ENCODE assay signal across 11 cellular contexts in the genomic region with DNA sequence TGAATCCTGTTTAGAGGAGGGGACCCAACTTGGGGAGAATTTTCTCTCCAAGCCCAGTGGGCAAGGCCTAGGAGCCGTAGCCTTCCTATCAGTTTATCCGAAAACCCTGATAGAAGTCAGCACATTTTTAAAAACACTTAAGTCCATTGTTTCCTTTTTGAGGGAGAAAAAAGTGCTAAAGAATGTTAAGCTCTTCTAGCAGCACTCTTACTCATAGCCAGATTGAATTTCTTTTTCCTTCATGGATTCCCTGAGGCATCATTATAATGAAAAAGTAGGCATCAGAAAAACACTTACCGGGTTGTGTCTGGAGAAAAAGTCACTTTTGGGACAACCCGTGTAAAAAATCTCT.
A peak's percentile ranks its signal among the peaks of the same experiment; 100 is the strongest.
DNase-seq lines count a peak whose midpoint lies in the region; ATAC-seq, FAIRE-seq and TF ChIP-seq lines count a peak whose summit lies in the region.
"Had no signal": no experiment of that assay in that cellular context is flagged by ENCODE, and none has a peak within 500 bp of the region (broad histone marks: within the 10 kb centered on the region; RNA-seq: fewer than 3 reads in every experiment).

No MANE protein-coding gene starts in this region.

- 23% methylated on average over 4 of the region's 4 CpGs for WGBS in mammary epithelial cell (ENCODE audit: low coverage, missing lambda C conversion rate)
- WGBS in right cardiac atrium = 27% methylated on average over 4 of the region's 4 CpGs
- WGBS in thyroid gland, 2 donors = 23 to 27% methylated on average over 4 of the region's 4 CpGs
- WGBS in lower leg skin, 2 donors = 51 to 56% methylated on average over 4 of the region's 4 CpGs

- FAIRE-seq in HTR-8/SVneo (lab: Jason Lieb, UNC) = no peak

- H3K9me3 ChIP-seq in mammary epithelial cell (replicated peaks; ENCODE audit: insufficient read depth, low read length) = no peaks in the 10 kb centered on the region
- H3K9me3 ChIP-seq in right cardiac atrium (ENCODE audit: control insufficient read depth, low read length) = no peaks in the 10 kb centered on the region
- H3K9me3 ChIP-seq in thyroid gland = no peaks in the 10 kb centered on the region
- H3K9me3 ChIP-seq: colonic mucosa had no signal

- peak overlapping the region; percentile 82 for H2AFZ ChIP-seq in mammary epithelial cell (ENCODE audit: low read depth, low read length)

- DNase-seq in HTR-8/SVneo (ENCODE audit: insufficient read length, low spot score) (peak; percentile 52), mammary epithelial cell (peak; percentile 48), right cardiac atrium (no peak), thyroid gland (no peak), lower leg skin (ENCODE audit: low spot score in 2 of 2) (no peak)
- DNase-seq in activated CD4-positive, CD25-positive, alpha-beta regulatory T cell (lab: John Stamatoyannopoulos, UW) = no peak
- DNase-seq: colonic mucosa, mucosa of descending colon had no signal

- CTCF ChIA-PET in mammary epithelial cell (lab: Charles Lee; ENCODE audit: low non-redundant PET) = no interaction called here

- ATAC-seq in right cardiac atrium (peak; percentile 52 to 56), HG02885 (IDR thresholded peaks at IDR 0.05; ENCODE audit: poor library complexity, unreplicated experiment) (no peak), HG02678 (IDR thresholded peaks at IDR 0.05; ENCODE audit: unreplicated experiment) (no peak)
- ATAC-seq: activated CD4-positive, CD25-positive, alpha-beta regulatory T cell treated with anti-CD3 and anti-CD28 coated beads, Interleukin-2, amount 50 U/mL, for 24 hours; mucosa of descending colon had no signal

- in situ Hi-C loops in mammary epithelial cell (cut with MboI; ENCODE audit: low sequenced_read_pairs in 2 of 2) = no loop called here

- H3K4me1 ChIP-seq in mammary epithelial cell (ENCODE audit: insufficient read depth, low read length) (peaks cover 35% of the 10 kb centered on the region), right cardiac atrium (ENCODE audit: control insufficient read depth, insufficient read depth, low read length) (peaks cover 7% of the 10 kb centered on the region), thyroid gland (peaks cover 13 to 24% of the 10 kb centered on the region in 2 donors)
- H3K4me1 ChIP-seq: colonic mucosa had no signal

- H3K27me3 ChIP-seq in mammary epithelial cell (ENCODE audit: insufficient read depth, low read length) = no peaks in the 10 kb centered on the region
- no peaks in the 10 kb centered on the region for H3K27me3 ChIP-seq in right cardiac atrium (ENCODE audit: control insufficient read depth, insufficient read depth)
- H3K27me3 ChIP-seq in thyroid gland = no peaks in the 10 kb centered on the region
- H3K27me3 ChIP-seq: colonic mucosa had no signal

- TF ChIP-seq POLR2A in thyroid gland (IDR thresholded peaks at IDR 0.05) (no peak), lower leg skin (IDR thresholded peaks at IDR 0.05) (no peak)

- no peaks in the 10 kb centered on the region for H3K79me2 ChIP-seq in mammary epithelial cell (ENCODE audit: insufficient read depth, low read length)

- TF ChIP-seq CTCF in mammary epithelial cell (conservative IDR thresholded peaks at IDR 0.05 in 1 of 2, IDR thresholded peaks at IDR 0.05 in 1 of 2; ENCODE audit: extremely low read depth in 1 of 2, insufficient read depth in 1 of 2, low read depth in 1 of 2, low read length in 2 of 2) = no peak
- no peak for TF ChIP-seq CTCF in thyroid gland (IDR thresholded peaks at IDR 0.05)
- no peak for TF ChIP-seq CTCF in lower leg skin (IDR thresholded peaks at IDR 0.05)

- H4K20me1 ChIP-seq in mammary epithelial cell (ENCODE audit: insufficient read depth, low read length) = no peaks in the 10 kb centered on the region

- intact Hi-C loops in mammary epithelial cell (cut with micrococcal nuclease) = loop anchor here (5.0 to 10.0 kb wide), 2 partner anchors 143 to 705 kb away; no protein-coding TSS in a partner anchor
- intact Hi-C loops in right cardiac atrium (cut with DNase I) = no loop called here
- intact Hi-C loops in thyroid gland (cut with DNase I) = no loop called here
- intact Hi-C loops in lower leg skin (cut with DNase I; ENCODE audit: low total_unique reads) = no loop called here

- BruUV-seq in mammary epithelial cell (replicated peaks; lab: Mats Ljungman, UMichigan) = no TSS peak

- no peak overlapping the region for H3K9ac ChIP-seq in mammary epithelial cell (ENCODE audit: insufficient read depth, low read length)

- H3K4me2 ChIP-seq in mammary epithelial cell (ENCODE audit: insufficient read depth, low read depth, low read length) = no peak overlapping the region

- H3K4me3 ChIP-seq in mammary epithelial cell (replicated peaks in 1 of 3; ENCODE audit: insufficient read depth in 1 of 3, low read depth in 2 of 3, low read length in 3 of 3) = no peak overlapping the region
- no peak overlapping the region for H3K4me3 ChIP-seq in right cardiac atrium (ENCODE audit: low read length)
- H3K4me3 ChIP-seq in thyroid gland (replicated peaks in 1 of 3) = no peak overlapping the region
- no peak overlapping the region for H3K4me3 ChIP-seq in lower leg skin (ENCODE audit: low read depth, poor library complexity, severe bottlenecking)
- H3K4me3 ChIP-seq: colonic mucosa, mucosa of descending colon had no signal

- peak overlapping the region; percentile 58 for H3K27ac ChIP-seq in mammary epithelial cell (ENCODE audit: insufficient read depth, low read depth, low read length)
- peak overlapping the region; percentile 92 for H3K27ac ChIP-seq in right cardiac atrium (ENCODE audit: low read length)
- H3K27ac ChIP-seq in thyroid gland = peak overlapping the region; percentile 58 to 86 (median 69)
- H3K27ac ChIP-seq: colonic mucosa had no signal

- dilution Hi-C loops in mammary epithelial cell (cut with HindIII; ENCODE audit: low sequenced_read_pairs) = no loop called here

- H3K36me3 ChIP-seq in mammary epithelial cell (ENCODE audit: insufficient read depth, low read length) = no peaks in the 10 kb centered on the region
- no peaks in the 10 kb centered on the region for H3K36me3 ChIP-seq in thyroid gland
- H3K36me3 ChIP-seq: colonic mucosa had no signal

Comparison
In these comparisons a context has a peak if more than half of its experiments do, and no peak if none do; other contexts are left out.
1. DNase-seq: peak in HTR-8/SVneo (single experiment) and mammary epithelial cell (single experiment); none in right cardiac atrium (0 of 3), thyroid gland (0 of 2), lower leg skin (0 of 2) and activated CD4-positive, CD25-positive, alpha-beta regulatory T cell (0 of 4).
2. ATAC-seq: peak in right cardiac atrium (2 of 2); none in HG02885 (single experiment) and HG02678 (single experiment).
3. Peak in every context shown above with its lines, with median percentiles within 50 percentile points of each other: H3K27ac ChIP-seq.